1 cellular context compared by ENCODE assay signal in genomic region chr13:89806594-89806993, GRCh38.
TF ChIP-seq lines count a peak whose summit lies in the region.

No MANE protein-coding gene starts in this region.

TF ChIP-seq in K562, 482 proteins besides CTCF, POLR2A, EP300 and RAD21 (continued from another document):
- TF ChIP-seq ZBTB40 (IDR thresholded peaks at IDR 0.05) (no peak), ZBTB40 (CRISPR knock-in tag; IDR thresholded peaks at IDR 0.05) (no peak), ZNF785 (CRISPR knock-in tag; IDR thresholded peaks at IDR 0.05) (0 out of 2 replicates have a peak, but pooled peaks have one; percentile 32), ZNF184 (CRISPR knock-in tag; IDR thresholded peaks at IDR 0.05) (no peak), ZNF217 (CRISPR knock-in tag; IDR thresholded peaks at IDR 0.05) (0 out of 2 replicates have a peak, but pooled peaks have one; percentile 13), ARID3B (CRISPR knock-in tag; IDR thresholded peaks at IDR 0.05; ENCODE audit: borderline replicate concordance) (no peak), EZH2 (IDR thresholded peaks at IDR 0.05; ENCODE audit: borderline replicate concordance, low read depth, low read length) (no peak), ZNF41 (CRISPR knock-in tag; conservative IDR thresholded peaks at IDR 0.05) (no peak), CLOCK (CRISPR knock-in tag; IDR thresholded peaks at IDR 0.05; ENCODE audit: borderline replicate concordance) (0 out of 2 replicates have a peak, but pooled peaks have one; percentile 68), TCF15 (CRISPR knock-in tag; IDR thresholded peaks at IDR 0.05) (0 out of 2 replicates have a peak, but pooled peaks have one; percentile 61), KLF16 (IDR thresholded peaks at IDR 0.05) (no peak), UBTF (IDR thresholded peaks at IDR 0.05; ENCODE audit: borderline replicate concordance in 1 of 2, low read depth in 2 of 2, low read length in 2 of 2) (no peak), YBX1 (IDR thresholded peaks at IDR 0.05) (no peak)
